In genomic region chr4:28842271-28842670, GRCh38 we compare ENCODE assay signal across 27 cellular contexts.
"Had no signal": no experiment of that assay in that cellular context is flagged by ENCODE, and none has a peak within 500 bp of the region (broad histone marks: within the 10 kb centered on the region; RNA-seq: fewer than 3 reads in every experiment).

No MANE protein-coding gene starts in this region.

- H3K27me3 ChIP-seq: adrenal gland, colonic mucosa, esophagus squamous epithelium, gastrocnemius medialis, sigmoid colon, stomach, suprapubic skin, tibial nerve had no signal

- H3K27ac Mint-ChIP-seq: activated B cell treated with CpG ODN at 0.5 μM for 24 hours; activated CD4-positive, alpha-beta T cell treated with anti-CD3 and anti-CD28 coated beads for 36 hours; activated naive CD8-positive, alpha-beta T cell; activated T-helper 2 cell treated with anti-CD3 and anti-CD28 coated beads, Interferon-gamma antibody, Interleukin-2, Interleukin-4, amounts not matched to agents 10 μg/mL and 5 μg/mL and 100 μg/mL, durations not matched to agents 14 hours and 24 hours and 36 hours; natural killer cell; progenitor cell of endocrine pancreas; stimulated activated memory B cell treated with anti-CD40 and anti-IgM and Interleukin-4, amounts not matched to agents 10 μg/mL and 1 μg/mL and 100 μg/mL, for 72 hours had no signal

- H3K4me3 Mint-ChIP-seq: activated B cell treated with CpG ODN at 0.5 μM for 24 hours; activated CD4-positive, alpha-beta T cell treated with anti-CD3 and anti-CD28 coated beads for 36 hours; activated naive CD8-positive, alpha-beta T cell; activated T-cell treated with anti-CD3 and anti-CD28 coated beads, Interleukin-2, amount 50 U/mL, for 4 hours; natural killer cell; stimulated activated memory B cell treated with anti-CD40 and anti-IgM and Interleukin-4, amounts not matched to agents 10 μg/mL and 1 μg/mL and 100 μg/mL, for 72 hours had no signal

- H3K27ac ChIP-seq: adrenal gland, colonic mucosa, esophagus squamous epithelium, gastrocnemius medialis, sigmoid colon, stomach, suprapubic skin, tibial nerve had no signal

- DNase-seq: activated B cell treated with CpG ODN at 0.5 μM for 24 hours; activated CD4-positive, alpha-beta T cell treated with anti-CD3 and anti-CD28 coated beads for 36 hours; activated CD4-positive, alpha-beta T cell treated with anti-CD3 and anti-CD28 coated beads, Interleukin-2, amount 50 U/mL, for 48 hours; activated CD8-positive, alpha-beta memory T cell treated with anti-CD3 and anti-CD28 coated beads, Interleukin-2, amount 50 U/mL, for 48 hours; activated naive CD4-positive, alpha-beta T cell; activated T-cell treated with anti-CD3 and anti-CD28 coated beads, Interleukin-2, amount 50 U/mL, for 4 hours; adrenal gland; colonic mucosa; esophagus squamous epithelium; gastrocnemius medialis; head of caudate nucleus; hypothalamus; midbrain; natural killer cell; retina; sigmoid colon; stimulated activated CD4-positive, alpha-beta T cell treated with anti-CD3 and anti-CD28 coated beads, Interleukin-15, amount 100 ng/mL, for 24 hours; stomach; T-helper 9 cell had no signal

- H3K27me3 Mint-ChIP-seq: activated B cell treated with CpG ODN at 0.5 μM for 24 hours; activated CD4-positive, alpha-beta T cell treated with anti-CD3 and anti-CD28 coated beads for 36 hours; activated naive CD8-positive, alpha-beta T cell; progenitor cell of endocrine pancreas; stimulated activated memory B cell treated with anti-CD40 and anti-IgM and Interleukin-4, amounts not matched to agents 10 μg/mL and 1 μg/mL and 100 μg/mL, for 72 hours had no signal

- H3K4me2 ChIP-seq: smooth muscle cell had no signal

- ATAC-seq: activated CD4-positive, alpha-beta T cell treated with anti-CD3 and anti-CD28 coated beads for 36 hours; activated T-cell treated with anti-CD3 and anti-CD28 coated beads, Interleukin-2, amount 50 U/mL, for 4 hours; gastrocnemius medialis; left lobe of liver; natural killer cell; stimulated activated memory B cell treated with anti-CD40 and anti-IgM and Interleukin-4, amounts not matched to agents 10 μg/mL and 1 μg/mL and 100 μg/mL, for 72 hours had no signal

- H3K4me3 ChIP-seq: adrenal gland, colonic mucosa, esophagus squamous epithelium, gastrocnemius medialis, sigmoid colon, smooth muscle cell, stomach, suprapubic skin, tibial nerve had no signal

- H3K9me3 ChIP-seq: adrenal gland, colonic mucosa, gastrocnemius medialis, sigmoid colon, stomach, suprapubic skin, tibial nerve had no signal

- H3K36me3 Mint-ChIP-seq: natural killer cell; stimulated activated memory B cell treated with anti-CD40 and anti-IgM and Interleukin-4, amounts not matched to agents 10 μg/mL and 1 μg/mL and 100 μg/mL, for 72 hours had no signal

- H3K4me1 Mint-ChIP-seq: activated B cell treated with CpG ODN at 0.5 μM for 24 hours; activated CD4-positive, alpha-beta T cell treated with anti-CD3 and anti-CD28 coated beads for 36 hours; natural killer cell; stimulated activated memory B cell treated with anti-CD40 and anti-IgM and Interleukin-4, amounts not matched to agents 10 μg/mL and 1 μg/mL and 100 μg/mL, for 72 hours had no signal

- H3K36me3 ChIP-seq: adrenal gland, colonic mucosa, esophagus squamous epithelium, gastrocnemius medialis, sigmoid colon, stomach, suprapubic skin, tibial nerve had no signal

- H3K4me1 ChIP-seq: adrenal gland, colonic mucosa, esophagus squamous epithelium, gastrocnemius medialis, stomach, suprapubic skin, tibial nerve had no signal
